ENCODE assay signal across 9 cellular contexts in genomic region chr6:11785449-11785951, GRCh38. TPM values are rescaled to one million over a fixed set of nuclear protein-coding genes. Genes with fewer than 3 reads are reported as not detected.
A peak's percentile ranks its signal among the peaks of the same experiment; 100 is the strongest.
DNase-seq lines count a peak whose midpoint lies in the region; ATAC-seq, FAIRE-seq and TF ChIP-seq lines count a peak whose summit lies in the region.
"Had no signal": no experiment of that assay in that cellular context is flagged by ENCODE, and none has a peak within 500 bp of the region (broad histone marks: within the 10 kb centered on the region; RNA-seq: fewer than 3 reads in every experiment).

No MANE protein-coding gene starts in this region.

- H2AFZ ChIP-seq in K562 (ENCODE audit: low read depth, low read length): peak overlapping the region; percentile 98

- no peaks in the 10 kb centered on the region for H4K20me1 ChIP-seq in K562 (replicated peaks; ENCODE audit: control insufficient read depth, insufficient read depth, low read length)

- H3K27me3 ChIP-seq in GM06990 (replicated peaks; ENCODE audit: control insufficient read depth, insufficient read depth, low read length) (no peaks in the 10 kb centered on the region), K562 (ENCODE audit: control insufficient read depth in 2 of 2, insufficient read depth in 2 of 2, low read length in 2 of 2) (no peaks in the 10 kb centered on the region), tibial nerve (no peaks in the 10 kb centered on the region)

- POLR2A ChIA-PET in K562 (lab: Yijun Ruan, JAX): interaction anchor here (0.6 to 2.0 kb wide), 6 partner anchors 9 to 375 kb away, joined by 3 to 9 read pairs (median 4); no protein-coding TSS in a partner anchor

- TF ChIP-seq CTCF in GM06990 (IDR thresholded peaks at IDR 0.05; ENCODE audit: insufficient read depth, low read length, poor library complexity, severe bottlenecking) (no peak), K562 (IDR thresholded peaks at IDR 0.05 in 2 of 3, conservative IDR thresholded peaks at IDR 0.05 in 1 of 3; ENCODE audit: insufficient read depth in 2 of 3, low read depth in 1 of 3, low read length in 3 of 3) (no peak), tibial nerve (IDR thresholded peaks at IDR 0.05) (no peak)

- H3K9ac ChIP-seq in K562 (ENCODE audit: insufficient read depth in 1 of 2, low read depth in 2 of 2, low read length in 2 of 2): peak overlapping the region; percentile 54 to 56; a peak in 3 of 4 replicates

- no peaks in the 10 kb centered on the region for H3K36me3 ChIP-seq in GM06990 (ENCODE audit: control insufficient read depth, insufficient read depth, low read length)
- no peaks in the 10 kb centered on the region for H3K36me3 ChIP-seq in K562 (ENCODE audit: control insufficient read depth, insufficient read depth, low read length)
- no peaks in the 10 kb centered on the region for H3K36me3 ChIP-seq in tibial nerve
- H3K36me3 ChIP-seq: HAP-1 had no signal

- FAIRE-seq in GM19239 (lab: Jason Lieb, UNC) (peak; percentile 69), K562 (lab: Jason Lieb, UNC) (peak; percentile 32)

- TF ChIP-seq EP300 in K562 (IDR thresholded peaks at IDR 0.05; ENCODE audit: low read length) (peak; percentile 30; the same call in 1 of the 2 replicates), tibial nerve (IDR thresholded peaks at IDR 0.05) (no peak)

- peak overlapping the region; percentile 48 for H3K4me3 ChIP-seq in GM06990 (replicated peaks; ENCODE audit: low read depth, low read length)
- H3K4me3 ChIP-seq in K562: no peak overlapping the region
- H3K4me3 ChIP-seq in tibial nerve: no peak overlapping the region
- H3K4me3 ChIP-seq: HAP-1 had no signal

- H3K9me3 ChIP-seq in K562 (replicated peaks; ENCODE audit: control insufficient read depth, insufficient read depth, low read depth, low read length) (peaks cover 2% of the 10 kb centered on the region; the same call in 1 of the 2 replicates), tibial nerve (no peaks in the 10 kb centered on the region)
- H3K9me3 ChIP-seq: HAP-1 had no signal

- peak overlapping the region; percentile 76 for H3K4me2 ChIP-seq in K562 (ENCODE audit: insufficient read depth, low read length)

- TF ChIP-seq RAD21 in K562 (CRISPR knock-in tag; conservative IDR thresholded peaks at IDR 0.05 in 1 of 2, IDR thresholded peaks at IDR 0.05 in 1 of 2): no peak

- in situ Hi-C loops in K562 (cut with MboI): no loop called here
- in situ Hi-C loops in KBM-7 (cut with MboI; ENCODE audit: low pct_unique_long_range_greater_than_20kb, low sequenced_read_pairs): no loop called here

- no TSS peak for BruUV-seq in K562 (replicated peaks; lab: Mats Ljungman, UMichigan)

- H3K79me2 ChIP-seq in K562 (ENCODE audit: control insufficient read depth, insufficient read depth, low read length): no peaks in the 10 kb centered on the region

- WGBS in K562 (ENCODE audit: insufficient coverage, low coverage, missing lambda C conversion rate): 9% methylated on average over 8 of the region's 8 CpGs
- 73 to 89% methylated on average over 8 of the region's 8 CpGs for WGBS in tibial nerve, 2 donors

- DNase-seq in GM06990 (ENCODE audit: extremely low read depth, insufficient read length) (peak; percentile 56), GM19239 (ENCODE audit: insufficient read length, low spot score) (peak; percentile 32), K562 (ENCODE audit: extremely low read depth in 1 of 4, low spot score in 3 of 4) (peak in 2 of 4 experiments; percentile 37 to 41), NCI-H510A treated with DMSO at 0.1 percent for 48 hours (lab: John Stamatoyannopoulos, UW) (no peak), KBM-7 (no peak), HuH-7 (ENCODE audit: low spot score) (no peak), tibial nerve (ENCODE audit: low spot score in 2 of 2) (no peak)

- ATAC-seq in HG03342 (IDR thresholded peaks at IDR 0.05; ENCODE audit: unreplicated experiment) (peak; percentile 66), K562 (peak; percentile 53)

- TF ChIP-seq POLR2A in K562 (conservative IDR thresholded peaks at IDR 0.05): no peak
- TF ChIP-seq POLR2A in tibial nerve (IDR thresholded peaks at IDR 0.05): no peak

- intact Hi-C loops in K562 (cut with micrococcal nuclease): no loop called here

- CTCF ChIA-PET in K562 (lab: Yijun Ruan, JAX; ENCODE audit: low intra/inter-chr PET ratio): no interaction called here

- H3K4me1 ChIP-seq in K562 (replicated peaks in 1 of 2; ENCODE audit: control insufficient read depth in 2 of 2, insufficient read depth in 2 of 2, low read length in 2 of 2) (peaks cover 0 to 12% of the 10 kb centered on the region in 2 experiments; a peak in 3 of 5 replicates), tibial nerve (no peaks in the 10 kb centered on the region)
- H3K4me1 ChIP-seq: HAP-1 had no signal

- H3K27ac ChIP-seq in K562 (ENCODE audit: extremely low read depth, low read depth, low read length): peak overlapping the region; percentile 34; the same call in 1 of the 3 replicates
- H3K27ac ChIP-seq in tibial nerve: peak overlapping the region in 1 of 4 donors; percentile 64

- no peaks in the 10 kb centered on the region for H3K9me1 ChIP-seq in K562 (ENCODE audit: control insufficient read depth, insufficient read depth, low read length)

TF ChIP-seq in K562, 482 proteins besides CTCF, POLR2A, EP300 and RAD21:
- TF ChIP-seq SMARCA4 (IDR thresholded peaks at IDR 0.05) (0 out of 2 replicates have a peak, but pooled peaks have one; percentile 27), ATF1 (CRISPR knock-in tag; IDR thresholded peaks at IDR 0.05) (no peak), ATF1 (tag; IDR thresholded peaks at IDR 0.05) (peak; percentile 48), SMARCE1 (IDR thresholded peaks at IDR 0.05) (0 out of 2 replicates have a peak, but pooled peaks have one; percentile 30), CBFA2T3 (IDR thresholded peaks at IDR 0.05) (0 out of 2 replicates have a peak, but pooled peaks have one; percentile 16), ARID1B (IDR thresholded peaks at IDR 0.05) (peak; percentile 38; the same call in 1 of the 2 replicates), CGGBP1 (CRISPR knock-in tag; IDR thresholded peaks at IDR 0.05) (no peak), RFX1 (IDR thresholded peaks at IDR 0.05) (peak; percentile 63), NFIC (IDR thresholded peaks at IDR 0.05) (0 out of 2 replicates have a peak, but pooled peaks have one; percentile 11), ZNF239 (CRISPR knock-in tag; IDR thresholded peaks at IDR 0.05) (no peak), SMAD4 (CRISPR knock-in tag; conservative IDR thresholded peaks at IDR 0.05) (0 out of 2 replicates have a peak, but pooled peaks have one; percentile 13), CREM (IDR thresholded peaks at IDR 0.05; ENCODE audit: low read depth) (0 out of 2 replicates have a peak, but pooled peaks have one; percentile 34), ZNF766 (CRISPR knock-in tag; conservative IDR thresholded peaks at IDR 0.05) (no peak), MEIS2 (IDR thresholded peaks at IDR 0.05; ENCODE audit: partially characterized antibody) (peak; percentile 6), FOXJ2 (tag; IDR thresholded peaks at IDR 0.05) (peak; percentile 75)
TF ChIP-seq in K562: peak in this region for 11.

RNA-seq across cellular contexts. Expression of gene ADTRP, which starts 6.9 kb away (rescaled TPM):
- 13.8 and 18.6 TPM in 2 replicates for total RNA-seq in K562 (2011; cell fraction: chromatin; rRNA removed; ENCODE audit: low replicate concordance)
- 13.8 and 20.4 TPM in 2 replicates for total RNA-seq in K562 (2011; cell fraction: nucleolus; rRNA removed)
- 13.9 and 19.7 TPM in 2 replicates for total RNA-seq in K562 (2011; cell fraction: nucleoplasm; rRNA removed)
- total RNA-seq in K562 (2014; rRNA removed) (7.4 and 9.6 TPM in 2 replicates), K562 (2014; rRNA removed; fragmentation: Illumina TruSeq; extraction: Trizol) (13.3 and 13.9 TPM in 2 replicates), K562 (2015; rRNA removed; fragmentation: Illumina TruSeq; extraction: Trizol) (13.5 and 13.8 TPM in 2 replicates), K562 (2021) (11.7 and 12.3 TPM in 2 replicates), tibial nerve (not detected)
- polyA plus RNA-seq in K562 (2011; rRNA removed) (8.7 and 10.0 TPM in 2 replicates), K562 (2014; fragmentation: Illumina TruSeq; extraction: Trizol) (21.7 and 24.0 TPM in 2 replicates), K562 (2014; fragmentation: Nextera tagmentation; extraction: Ambion mirVana) (10 to 100 TPM; 13.6 to 18.3 TPM), K562 (2014; rRNA removed) (12.9 and 16.4 TPM in 2 replicates)
- polyA plus RNA-seq in K562 (2011; cell fraction: cytosol; rRNA removed): 7.1 and 9.6 TPM in 2 replicates
- 16.3 and 17.9 TPM in 2 replicates for polyA plus RNA-seq in K562 (2011; cell fraction: nucleus; rRNA removed)
- 19.8 and 27.5 TPM in 2 replicates for polyA plus RNA-seq in K562 (2012)
- 7.4 and 9.3 TPM in 2 replicates for polyA minus RNA-seq in K562 (2011; rRNA and poly(A)+ RNA removed)
- 3.6 and 6.5 TPM in 2 replicates for polyA minus RNA-seq in K562 (2011; cell fraction: cytosol; rRNA and poly(A)+ RNA removed)
- polyA minus RNA-seq in K562 (2011; cell fraction: nucleus; rRNA and poly(A)+ RNA removed): 6.1 and 7.9 TPM in 2 replicates

Comparison
In these comparisons a context has a peak if more than half of its experiments do, and no peak if none do; other contexts are left out.
1. DNase-seq: peak in GM06990 (single experiment) and GM19239 (single experiment); none in NCI-H510A treated with DMSO at 0.1 percent for 48 hours (single experiment), KBM-7 (single experiment), HuH-7 (single experiment) and tibial nerve (0 of 2).
2. RNA of gene ADTRP, which starts 6.9 kb away (total RNA-seq): 7.4 to 20.4 TPM in K562; not detected in tibial nerve; every median in the first group is over 4 times any median in the second.